ENCODE assay signal across 15 cellular contexts in genomic region chr13:22095794-22096193, GRCh38.
"Had no signal": no experiment of that assay in that cellular context is flagged by ENCODE, and none has a peak within 500 bp of the region (broad histone marks: within the 10 kb centered on the region; RNA-seq: fewer than 3 reads in every experiment).

No MANE protein-coding gene starts in this region.

- DNase-seq: erythroblast; foreskin keratinocyte; mammary epithelial cell; naive thymus-derived CD8-positive, alpha-beta T cell; posterior cingulate gyrus; spleen; stimulated activated CD4-positive, alpha-beta T cell treated with anti-CD3 and anti-CD28 coated beads, Interleukin-15, amount 100 ng/mL, for 24 hours; stimulated activated CD4-positive, alpha-beta T cell treated with anti-CD3 and anti-CD28 coated beads, Interleukin-1b, Interleukin-23, amount 100 ng/mL, for 48 hours; stimulated activated CD4-positive, alpha-beta T cell treated with anti-CD3 and anti-CD28 coated beads, Interleukin-4, amount 100 ng/mL, for 24 hours; tibial artery; upper lobe of left lung; uterus had no signal

- ATAC-seq: foreskin keratinocyte; left lobe of liver; naive thymus-derived CD8-positive, alpha-beta T cell; sciatic nerve; stimulated activated memory B cell treated with anti-CD40 and anti-IgM and Interleukin-4, amounts not matched to agents 10 μg/mL and 1 μg/mL and 100 μg/mL, for 72 hours had no signal
